11 cellular contexts compared by ENCODE assay signal in the genomic region with DNA sequence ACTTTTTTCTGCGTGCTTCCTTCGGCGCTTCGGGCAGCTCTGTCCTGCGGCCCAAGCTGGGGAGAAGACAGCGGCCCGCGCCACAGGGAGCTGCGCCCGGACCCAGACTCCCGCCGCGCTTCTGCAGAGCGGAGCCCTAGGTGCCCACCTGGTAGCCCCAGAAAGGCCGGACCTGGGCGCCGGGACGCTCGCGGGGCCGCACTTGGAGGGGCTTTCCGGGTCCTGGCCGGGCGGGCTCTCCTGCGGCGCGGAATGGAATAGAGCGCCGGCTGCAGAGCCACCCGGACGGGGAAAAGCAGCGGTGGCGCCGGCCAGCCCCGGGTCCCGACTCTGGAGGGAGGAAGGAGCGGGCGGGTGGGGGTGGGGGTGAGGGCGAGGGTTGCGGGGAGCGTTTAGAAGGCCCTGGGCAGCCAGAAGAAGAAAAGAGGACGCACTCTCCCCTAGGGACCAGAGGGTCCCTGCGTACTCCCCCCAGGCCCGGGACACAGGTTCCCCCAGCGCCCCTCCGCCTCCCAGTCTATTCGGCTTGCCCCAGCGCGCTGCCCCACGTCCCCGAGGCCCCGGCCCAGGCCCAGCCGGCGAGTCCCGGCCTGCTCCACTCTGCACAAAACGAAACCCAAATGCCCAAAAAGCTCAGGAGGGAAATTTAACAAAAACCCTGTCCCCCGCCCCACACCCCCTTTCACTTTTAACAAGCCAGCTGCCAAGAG. TPM values are rescaled to one million over a fixed set of nuclear protein-coding genes. Genes with fewer than 3 reads are reported as not detected.
A peak's percentile ranks its signal among the peaks of the same experiment; 100 is the strongest.
DNase-seq lines count a peak whose midpoint lies in the region; ATAC-seq and TF ChIP-seq lines count a peak whose summit lies in the region.
"Had no signal": no experiment of that assay in that cellular context is flagged by ENCODE, and none has a peak within 500 bp of the region (broad histone marks: within the 10 kb centered on the region; RNA-seq: fewer than 3 reads in every experiment).

No MANE protein-coding gene starts in this region.

- H3K27me3 ChIP-seq in HUES6 (ENCODE audit: control insufficient read depth, insufficient read depth, low read length) (peaks cover 98% of the 10 kb centered on the region), endodermal cell (ENCODE audit: control insufficient read depth, insufficient read depth, low read length, poor library complexity, severe bottlenecking) (peaks cover 90% of the 10 kb centered on the region), right lobe of liver (no peaks in the 10 kb centered on the region), thymus (ENCODE audit: control insufficient read depth, insufficient read depth) (peaks cover 67% of the 10 kb centered on the region)

- no peaks in the 10 kb centered on the region for H3K9me3 Mint-ChIP-seq in endodermal cell
- no peaks in the 10 kb centered on the region for H3K9me3 Mint-ChIP-seq in stimulated activated naive CD8-positive, alpha-beta T cell treated with anti-CD3 and anti-CD28 coated beads, Interleukin-15, amount 100 ng/mL, for 72 hours

- peak; percentile 1 to 21 (median 5) for ATAC-seq in right lobe of liver
- ATAC-seq in HG02884 (IDR thresholded peaks at IDR 0.05; ENCODE audit: unreplicated experiment), result no peak
- no peak for ATAC-seq in stimulated activated naive CD8-positive, alpha-beta T cell treated with anti-CD3 and anti-CD28 coated beads, Interleukin-15, amount 100 ng/mL, for 72 hours
- ATAC-seq in HG03520 (IDR thresholded peaks at IDR 0.05; ENCODE audit: unreplicated experiment), result no peak

- H3K4me3 ChIP-seq in HUES6 (ENCODE audit: low read depth, low read length), result peak overlapping the region; percentile 78
- peak overlapping the region; percentile 73 for H3K4me3 ChIP-seq in endodermal cell (ENCODE audit: low read length)
- peak overlapping the region; percentile 46 to 65 (median 55) for H3K4me3 ChIP-seq in right lobe of liver
- peak overlapping the region; percentile 29 for H3K4me3 ChIP-seq in thymus (ENCODE audit: low read length)

- no peak overlapping the region for H3K27ac Mint-ChIP-seq in endodermal cell
- no peak overlapping the region for H3K27ac Mint-ChIP-seq in stimulated activated naive CD8-positive, alpha-beta T cell treated with anti-CD3 and anti-CD28 coated beads, Interleukin-15, amount 100 ng/mL, for 72 hours

- H3K36me3 Mint-ChIP-seq in endodermal cell (ENCODE audit: low read depth), result no peaks in the 10 kb centered on the region

- DNase-seq in endodermal cell (no peak), right lobe of liver (peak in 2 of 3 donors; percentile 42 to 61), NCI-H2227 treated with DMSO at 0.1 percent for 48 hours (lab: John Stamatoyannopoulos, UW) (no peak)
- no peak for DNase-seq in stimulated activated naive CD8-positive, alpha-beta T cell treated with anti-CD3 and anti-CD28 coated beads, Interleukin-15, amount 100 ng/mL, for 72 hours
- DNase-seq: cerebellar nuclear complex, NCI-H1105 treated with DMSO at 0.1 percent for 48 hours, T1000 had no signal

- no peaks in the 10 kb centered on the region for H3K9me3 ChIP-seq in HUES6 (ENCODE audit: control insufficient read depth, insufficient read depth, low read depth, low read length)
- H3K9me3 ChIP-seq in endodermal cell (ENCODE audit: control insufficient read depth, low read length), result no peaks in the 10 kb centered on the region
- H3K9me3 ChIP-seq in right lobe of liver, result no peaks in the 10 kb centered on the region
- H3K9me3 ChIP-seq in thymus (ENCODE audit: control insufficient read depth), result no peaks in the 10 kb centered on the region

- peak overlapping the region; percentile 49 for H3K4me3 Mint-ChIP-seq in endodermal cell
- H3K4me3 Mint-ChIP-seq in stimulated activated naive CD8-positive, alpha-beta T cell treated with anti-CD3 and anti-CD28 coated beads, Interleukin-15, amount 100 ng/mL, for 72 hours, result no peak overlapping the region

- no peak for TF ChIP-seq CTCF in endodermal cell (conservative IDR thresholded peaks at IDR 0.05)
- no peak for TF ChIP-seq CTCF in right lobe of liver (IDR thresholded peaks at IDR 0.05)

- H3K4me1 Mint-ChIP-seq in endodermal cell, result peaks cover 15% of the 10 kb centered on the region
- peaks cover 26% of the 10 kb centered on the region for H3K4me1 Mint-ChIP-seq in stimulated activated naive CD8-positive, alpha-beta T cell treated with anti-CD3 and anti-CD28 coated beads, Interleukin-15, amount 100 ng/mL, for 72 hours

- 0 to 1% methylated on average over 10 to 56 of the region's 57 CpGs for WGBS in endodermal cell (ENCODE audit: insufficient coverage in 1 of 2, insufficient read length in 1 of 2), 2 experiments
- 34% methylated on average over 38 of the region's 57 CpGs for WGBS in right lobe of liver (ENCODE audit: insufficient coverage, low coverage, low lambda C conversion rate, missing lambda C conversion rate)
- WGBS in thymus, result 22% methylated on average over 56 of the region's 57 CpGs

- H3K27ac ChIP-seq in HUES6 (ENCODE audit: low read depth, low read length) (no peak overlapping the region), endodermal cell (ENCODE audit: low read depth, low read length) (peak overlapping the region; percentile 77), right lobe of liver (peak overlapping the region; percentile 58 to 70 (median 58)), thymus (ENCODE audit: low read depth) (peak overlapping the region; percentile 68)

- H3K4me1 ChIP-seq in HUES6 (ENCODE audit: control insufficient read depth, insufficient read depth, low read length) (peaks cover 10% of the 10 kb centered on the region), endodermal cell (ENCODE audit: control insufficient read depth, insufficient read depth, low read length) (peaks cover 2% of the 10 kb centered on the region), right lobe of liver (peaks cover 0 to 13% (median 2%) of the 10 kb centered on the region in 4 donors), thymus (ENCODE audit: control insufficient read depth, insufficient read depth, low read length) (no peaks in the 10 kb centered on the region)

- H3K27me3 Mint-ChIP-seq in endodermal cell (ENCODE audit: insufficient read depth), result peaks cover 93% of the 10 kb centered on the region
- peaks cover 87% of the 10 kb centered on the region for H3K27me3 Mint-ChIP-seq in stimulated activated naive CD8-positive, alpha-beta T cell treated with anti-CD3 and anti-CD28 coated beads, Interleukin-15, amount 100 ng/mL, for 72 hours

- H3K9ac ChIP-seq in HUES6 (ENCODE audit: low read length), result peak overlapping the region; percentile 61
- H3K9ac ChIP-seq in endodermal cell (ENCODE audit: extremely low read depth, low read length, poor library complexity, severe bottlenecking), result no peak overlapping the region

- H3K36me3 ChIP-seq in HUES6 (ENCODE audit: control insufficient read depth, insufficient read depth, low read length) (no peaks in the 10 kb centered on the region), endodermal cell (ENCODE audit: control insufficient read depth, insufficient read depth, low read length) (no peaks in the 10 kb centered on the region), right lobe of liver (peaks cover 0 to 6% (median 0%) of the 10 kb centered on the region in 4 donors), thymus (ENCODE audit: control insufficient read depth, insufficient read depth) (no peaks in the 10 kb centered on the region)

- intact Hi-C loops in right lobe of liver (cut with DNase I), result loop anchor here in 1 of 2 donors (10.0 kb wide), 2 partner anchors 518 to 638 kb away; no protein-coding TSS in a partner anchor

- no peak for TF ChIP-seq POLR2A in right lobe of liver (IDR thresholded peaks at IDR 0.05)

RNA-seq across cellular contexts. Expression of a gene that starts 4.5 kb away (rescaled TPM):
- 1 to 10 TPM in 1 of 2 donors, under 1 TPM in 1; 0.40 to 1.1 TPM for total RNA-seq in endodermal cell
- 67.9 TPM for polyA plus RNA-seq in endodermal cell (2013, experiment 1 of 2)
- polyA plus RNA-seq in endodermal cell (2013, experiment 2 of 2), result 68.5 TPM
- 1 to 10 TPM; 2.9 to 7.1 (median 5.4) TPM for total RNA-seq in right lobe of liver
- 7.7 TPM for polyA plus RNA-seq in thymus

RNA-seq across cellular contexts. Expression of a gene that starts 34.4 kb away (rescaled TPM):
- total RNA-seq in endodermal cell (1 to 10 TPM; 1.7 to 5.1 TPM), right lobe of liver (10 to 100 TPM in 5 of 6 experiments, 1 to 10 TPM in 1; 9.9 to 19.9 (median 16.3) TPM)
- 1.5 TPM for polyA plus RNA-seq in endodermal cell (2013, experiment 1 of 2)
- 0.66 TPM for polyA plus RNA-seq in endodermal cell (2013, experiment 2 of 2)
- 4.6 TPM for polyA plus RNA-seq in thymus

Comparison
In these comparisons a context has a peak if more than half of its experiments do, and no peak if none do; other contexts are left out.
1. DNase-seq: peak in right lobe of liver (2 of 3); none in endodermal cell (single experiment), stimulated activated naive CD8-positive, alpha-beta T cell treated with anti-CD3 and anti-CD28 coated beads, Interleukin-15, amount 100 ng/mL, for 72 hours (0 of 2) and NCI-H2227 treated with DMSO at 0.1 percent for 48 hours (single experiment).
2. ATAC-seq: peak in right lobe of liver (4 of 4); none in HG02884 (single experiment), stimulated activated naive CD8-positive, alpha-beta T cell treated with anti-CD3 and anti-CD28 coated beads, Interleukin-15, amount 100 ng/mL, for 72 hours (single experiment) and HG03520 (single experiment).
3. Peak in every context shown above with its lines, with median percentiles within 50 percentile points of each other: H3K4me3 ChIP-seq.